In the genomic region with DNA sequence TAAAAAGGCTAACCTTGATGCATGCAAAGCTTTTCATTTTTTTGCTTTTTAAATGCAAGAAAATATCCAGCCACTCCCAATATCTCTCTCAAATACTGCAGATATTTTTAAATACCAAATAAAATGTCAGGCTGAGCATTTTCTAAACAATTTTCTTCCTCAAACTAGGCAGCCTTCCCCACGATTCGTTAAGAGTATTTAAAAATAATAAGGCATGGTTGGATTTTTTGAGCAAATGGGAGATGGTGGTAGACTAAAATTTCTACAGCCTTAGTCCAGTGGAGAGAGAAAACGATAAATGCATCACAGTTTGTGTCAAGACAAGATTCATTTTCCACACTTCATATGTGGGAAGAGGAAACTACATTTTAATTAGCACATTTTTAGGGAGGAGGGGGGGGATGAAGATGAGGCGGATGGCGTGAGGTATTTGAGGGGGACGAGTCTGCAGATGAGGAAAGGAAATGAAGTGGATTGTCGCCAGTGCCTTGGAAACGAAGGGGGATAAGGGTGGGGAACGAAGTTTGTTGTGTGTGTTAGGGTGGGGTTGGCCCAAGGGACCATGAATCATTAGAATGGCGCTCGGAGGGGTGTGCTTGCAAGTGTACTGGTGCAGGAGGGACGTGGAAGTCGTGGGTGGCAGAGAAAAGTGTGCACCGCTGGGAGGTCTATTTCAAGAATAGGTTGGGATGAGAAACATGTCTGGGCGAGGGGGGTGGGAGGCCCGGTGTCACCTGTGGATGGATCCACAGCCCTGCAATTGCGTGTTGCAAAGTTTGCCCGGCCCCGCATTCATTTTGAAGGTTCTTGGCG, we compare ENCODE assay signal across 1 cellular context.
TF ChIP-seq lines count a peak whose summit lies in the region.

No MANE protein-coding gene starts in this region.

TF ChIP-seq in H1, 55 proteins besides CTCF, POLR2A, EP300 and RAD21:
- no peak for TF ChIP-seq SAP30 (IDR thresholded peaks at IDR 0.05; ENCODE audit: insufficient read depth, insufficient replicate concordance, low read length)
- no peak for TF ChIP-seq POLR2AphosphoS5 (IDR thresholded peaks at IDR 0.05; ENCODE audit: low read depth, low read length)
- no peak for TF ChIP-seq TBP (IDR thresholded peaks at IDR 0.05; ENCODE audit: low read depth, low read length)
- TF ChIP-seq KDM5A (IDR thresholded peaks at IDR 0.05; ENCODE audit: low read length) = no peak
- no peak for TF ChIP-seq EGR1 (IDR thresholded peaks at IDR 0.05; ENCODE audit: borderline replicate concordance, low read depth, low read length)
- TF ChIP-seq, protein P1, sequence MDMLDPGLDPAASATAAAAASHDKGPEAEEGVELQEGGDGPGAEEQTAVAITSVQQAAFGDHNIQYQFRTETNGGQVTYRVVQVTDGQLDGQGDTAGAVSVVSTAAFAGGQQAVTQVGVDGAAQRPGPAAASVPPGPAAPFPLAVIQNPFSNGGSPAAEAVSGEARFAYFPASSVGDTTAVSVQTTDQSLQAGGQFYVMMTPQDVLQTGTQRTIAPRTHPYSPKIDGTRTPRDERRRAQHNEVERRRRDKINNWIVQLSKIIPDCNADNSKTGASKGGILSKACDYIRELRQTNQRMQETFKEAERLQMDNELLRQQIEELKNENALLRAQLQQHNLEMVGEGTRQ (IDR thresholded peaks at IDR 0.05; ENCODE audit: low read length) = no peak
- no peak for TF ChIP-seq KDM1A (IDR thresholded peaks at IDR 0.05; ENCODE audit: borderline replicate concordance, low read length)
- TF ChIP-seq GTF2F1 (IDR thresholded peaks at IDR 0.05; ENCODE audit: borderline replicate concordance, low read depth, low read length) = no peak
